ENCODE assay signal across 5 cellular contexts in the genomic region with DNA sequence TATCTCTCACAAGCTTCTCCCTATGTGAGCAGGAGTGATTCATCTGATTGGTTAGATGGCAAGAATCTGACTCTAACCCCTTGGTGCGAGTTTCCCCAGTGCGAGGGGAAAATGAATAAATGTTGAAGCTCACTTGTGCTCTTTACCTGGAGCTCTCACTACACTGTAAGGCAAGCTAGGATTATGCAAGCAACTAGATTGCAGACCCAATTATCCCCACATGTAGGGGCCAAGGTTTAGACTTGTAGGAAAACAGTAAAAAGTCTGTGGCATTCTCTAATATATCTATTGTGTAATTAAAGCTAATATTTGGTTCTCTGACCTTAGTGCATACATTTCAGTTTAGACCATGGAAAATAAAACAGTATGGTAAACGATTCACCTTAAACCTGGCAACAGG.
DNase-seq lines count a peak whose midpoint lies in the region; ATAC-seq, FAIRE-seq and TF ChIP-seq lines count a peak whose summit lies in the region.
"Not testable (repeated sequence)": the region's sequence is repeated elsewhere in the genome, so short reads cannot be mapped to it uniquely, and the experiment has no call there.

No MANE protein-coding gene starts in this region.

- not testable (repeated sequence) for H3K4me3 Mint-ChIP-seq in activated CD4-positive, alpha-beta T cell treated with anti-CD3 and anti-CD28 coated beads for 36 hours; endodermal cell

- POLR2A ChIA-PET in activated CD4-positive, alpha-beta T cell treated with anti-CD3 and anti-CD28 coated beads for 36 hours (lab: Charles Lee); HepG2 (lab: Yijun Ruan, JAX): not testable (repeated sequence)

- H3K4me3 ChIP-seq in bronchial epithelial cell (ENCODE audit: low read depth, low read length); endodermal cell (ENCODE audit: low read length); HepG2 (replicated peaks in 1 of 3; ENCODE audit: insufficient read depth in 1 of 3, low read depth in 2 of 3, low read length in 3 of 3): not testable (repeated sequence)

- H3K4me1 Mint-ChIP-seq in activated CD4-positive, alpha-beta T cell treated with anti-CD3 and anti-CD28 coated beads for 36 hours; endodermal cell: not testable (repeated sequence)

- intact Hi-C loops in activated CD4-positive, alpha-beta T cell treated with anti-CD3 and anti-CD28 coated beads for 36 hours (cut with DNase I, micrococcal nuclease); HepG2 (cut with micrococcal nuclease; ENCODE audit: unreplicated experiment): not testable (repeated sequence)

- TF ChIP-seq POLR2A in GM12892 (IDR thresholded peaks at IDR 0.05; ENCODE audit: low read depth, low read length); HepG2 (IDR thresholded peaks at IDR 0.05; ENCODE audit: insufficient read depth in 1 of 2, low read depth in 2 of 2, low read length in 2 of 2): not testable (repeated sequence)

- H3K9me3 Mint-ChIP-seq in activated CD4-positive, alpha-beta T cell treated with anti-CD3 and anti-CD28 coated beads for 36 hours (ENCODE audit: low read depth); endodermal cell: not testable (repeated sequence)

- not testable (repeated sequence) for H3K4me2 ChIP-seq in HepG2 (ENCODE audit: low read depth, low read length)

- in situ Hi-C loops in HepG2 (cut with HindIII; ENCODE audit: extremely low pct_ligation_motif_present, low pct_unique_long_range_greater_than_20kb) = not testable (repeated sequence)

- not testable (repeated sequence) for H3K27ac Mint-ChIP-seq in activated CD4-positive, alpha-beta T cell treated with anti-CD3 and anti-CD28 coated beads for 36 hours
- peak overlapping the region; percentile 50 for H3K27ac Mint-ChIP-seq in endodermal cell

- not testable (repeated sequence) for DNase-seq in GM12892 (ENCODE audit: insufficient read length); activated CD4-positive, alpha-beta T cell treated with anti-CD3 and anti-CD28 coated beads for 36 hours; bronchial epithelial cell (ENCODE audit: low read depth); endodermal cell; HepG2 (ENCODE audit: low spot score)

- H3K4me1 ChIP-seq in endodermal cell (ENCODE audit: control insufficient read depth, insufficient read depth, low read length); HepG2 (ENCODE audit: insufficient read depth, low read length): not testable (repeated sequence)

- no CpG with 5 or more reads among the region's 3 CpGs for WGBS in endodermal cell (ENCODE audit: insufficient coverage in 1 of 2, insufficient read length in 1 of 2), 2 experiments
- 0% methylated on average over 3 of the region's 3 CpGs for WGBS in HepG2 (ENCODE audit: low lambda C conversion rate)

- ATAC-seq in activated CD4-positive, alpha-beta T cell treated with anti-CD3 and anti-CD28 coated beads for 36 hours = peak; percentile 33
- ATAC-seq in HepG2 = peak; percentile 35; the same call in 2 of the 3 replicates

- not testable (repeated sequence) for H3K27me3 ChIP-seq in bronchial epithelial cell (ENCODE audit: control insufficient read depth, insufficient read depth, low read length); endodermal cell (ENCODE audit: control insufficient read depth, insufficient read depth, low read length, poor library complexity, severe bottlenecking); HepG2 (ENCODE audit: control insufficient read depth in 1 of 2, insufficient read depth in 2 of 2, low read length in 2 of 2)

- peak; percentile 87 for FAIRE-seq in GM12892 (lab: Jason Lieb, UNC)
- FAIRE-seq in bronchial epithelial cell (lab: Jason Lieb, UNC) = peak; percentile 58
- FAIRE-seq in HepG2 (lab: Jason Lieb, UNC) = not testable (repeated sequence)

- not testable (repeated sequence) for H4K20me1 ChIP-seq in HepG2 (ENCODE audit: insufficient read depth, low read length)

- not testable (repeated sequence) for BruUV-seq in HepG2 (replicated peaks; lab: Mats Ljungman, UMichigan)

- CTCF ChIA-PET in activated CD4-positive, alpha-beta T cell treated with anti-CD3 and anti-CD28 coated beads for 36 hours (lab: Charles Lee); HepG2 (lab: Yijun Ruan, JAX; ENCODE audit: low intra/inter-chr PET ratio, low total read pairs): not testable (repeated sequence)

- H3K79me2 ChIP-seq in HepG2 (ENCODE audit: insufficient read depth, low read length) = not testable (repeated sequence)

- not testable (repeated sequence) for H3K27me3 Mint-ChIP-seq in activated CD4-positive, alpha-beta T cell treated with anti-CD3 and anti-CD28 coated beads for 36 hours; endodermal cell (ENCODE audit: insufficient read depth)

- H3K36me3 Mint-ChIP-seq in activated CD4-positive, alpha-beta T cell treated with anti-CD3 and anti-CD28 coated beads for 36 hours (ENCODE audit: low read depth); endodermal cell (ENCODE audit: low read depth): not testable (repeated sequence)

- TF ChIP-seq EP300 in HepG2 (IDR thresholded peaks at IDR 0.05; ENCODE audit: low read depth in 2 of 2, low read length in 2 of 2); HepG2 (CRISPR knock-in tag; IDR thresholded peaks at IDR 0.05; ENCODE audit: borderline replicate concordance): not testable (repeated sequence)

- not testable (repeated sequence) for H3K9ac ChIP-seq in endodermal cell (ENCODE audit: extremely low read depth, low read length, poor library complexity, severe bottlenecking); HepG2 (ENCODE audit: insufficient read depth, low read depth, low read length)

- not testable (repeated sequence) for TF ChIP-seq CTCF in bronchial epithelial cell (IDR thresholded peaks at IDR 0.05; ENCODE audit: insufficient read depth, low read length, severe bottlenecking); endodermal cell (conservative IDR thresholded peaks at IDR 0.05); HepG2 (CRISPR knock-in tag; IDR thresholded peaks at IDR 0.05)

- TF ChIP-seq RAD21 in HepG2 (CRISPR knock-in tag; IDR thresholded peaks at IDR 0.05) = not testable (repeated sequence)

- H3K27ac ChIP-seq in endodermal cell (ENCODE audit: low read depth, low read length); HepG2 (ENCODE audit: extremely low read length, insufficient read depth, low read length): not testable (repeated sequence)

- not testable (repeated sequence) for H3K9me3 ChIP-seq in endodermal cell (ENCODE audit: control insufficient read depth, low read length); HepG2 (ENCODE audit: low read length)

- H3K36me3 ChIP-seq in bronchial epithelial cell (ENCODE audit: control insufficient read depth, insufficient read depth, low read length); endodermal cell (ENCODE audit: control insufficient read depth, insufficient read depth, low read length); HepG2 (replicated peaks in 1 of 2; ENCODE audit: control insufficient read depth in 1 of 2, insufficient read depth in 2 of 2, low read length in 2 of 2): not testable (repeated sequence)

- not testable (repeated sequence) for H2AFZ ChIP-seq in HepG2 (ENCODE audit: low read length)
